ENCODE assay signal across 17 cellular contexts in the genomic region with DNA sequence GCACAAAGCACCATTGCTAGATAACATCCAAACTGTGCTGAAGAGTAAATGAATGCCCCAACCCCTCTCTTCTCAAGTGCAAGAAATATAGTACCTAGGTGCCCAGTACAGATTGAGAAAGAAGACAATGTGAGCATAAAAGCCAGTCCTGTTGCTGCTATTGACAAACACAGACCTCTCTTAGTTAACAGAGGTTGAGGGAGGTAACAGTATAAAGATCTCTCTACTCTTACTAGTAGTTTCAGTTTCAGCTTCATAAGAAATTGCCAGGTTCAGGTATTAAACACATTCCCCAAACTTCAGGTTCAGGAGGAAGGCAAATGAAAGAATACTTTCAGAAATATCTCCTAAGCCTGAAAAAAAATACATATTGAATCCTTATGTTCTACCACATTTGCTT. TPM values are rescaled to one million over a fixed set of nuclear protein-coding genes. Genes with fewer than 3 reads are reported as not detected.
DNase-seq lines count a peak whose midpoint lies in the region; ATAC-seq and TF ChIP-seq lines count a peak whose summit lies in the region.
"Had no signal": no experiment of that assay in that cellular context is flagged by ENCODE, and none has a peak within 500 bp of the region (broad histone marks: within the 10 kb centered on the region; RNA-seq: fewer than 3 reads in every experiment).

No MANE protein-coding gene starts in this region.

- H3K27ac ChIP-seq in esophagus squamous epithelium = no peak overlapping the region
- H3K27ac ChIP-seq: C4-2B, gastroesophageal sphincter, pancreas, stomach had no signal

- no peak for TF ChIP-seq POLR2A in esophagus squamous epithelium (IDR thresholded peaks at IDR 0.05)

- intact Hi-C loops in esophagus squamous epithelium (cut with DNase I) = no loop called here

- TF ChIP-seq CTCF in esophagus squamous epithelium (IDR thresholded peaks at IDR 0.05) = no peak

- H3K4me1 ChIP-seq in esophagus squamous epithelium = no peaks in the 10 kb centered on the region
- H3K4me1 ChIP-seq: gastroesophageal sphincter, stomach had no signal

- no peaks in the 10 kb centered on the region for H3K27me3 ChIP-seq in esophagus squamous epithelium
- H3K27me3 ChIP-seq: gastroesophageal sphincter, pancreas, stomach had no signal

- H3K4me3 ChIP-seq in esophagus squamous epithelium = no peak overlapping the region
- H3K4me3 ChIP-seq: gastroesophageal sphincter, pancreas, smooth muscle cell, stomach had no signal

- H3K36me3 ChIP-seq in esophagus squamous epithelium = peaks cover 0 to 3% (median 0%) of the 10 kb centered on the region in 3 donors
- H3K36me3 ChIP-seq: pancreas, stomach had no signal

- DNase-seq in DMS53 treated with DMSO at 0.1 percent for 48 hours (lab: John Stamatoyannopoulos, UW; ENCODE audit: unreplicated experiment) (no peak), SIG-M5 (lab: John Stamatoyannopoulos, UW) (no peak), esophagus squamous epithelium (lab: John Stamatoyannopoulos, UW) (no peak)
- no peak for DNase-seq in stimulated activated CD4-positive, alpha-beta T cell treated with anti-CD3 and anti-CD28 coated beads, Interleukin-15, amount 100 ng/mL, for 24 hours
- DNase-seq: DND-41, mesendoderm, NCI-H1105, pancreas, stomach had no signal

- ATAC-seq in GM18870 (IDR thresholded peaks at IDR 0.05; ENCODE audit: unreplicated experiment) (peak; percentile 75), GM21367 (IDR thresholded peaks at IDR 0.05; ENCODE audit: unreplicated experiment) (peak; percentile 79), HG02798 (IDR thresholded peaks at IDR 0.05; ENCODE audit: poor library complexity, unreplicated experiment) (peak; percentile 74), HG03442 (IDR thresholded peaks at IDR 0.05; ENCODE audit: unreplicated experiment) (peak; percentile 63)
- ATAC-seq: gastroesophageal sphincter, pancreas, SK-N-SH treated with all-trans-retinoic acid at 6 μM for 48 hours had no signal

- H3K9me3 ChIP-seq in esophagus squamous epithelium = no peaks in the 10 kb centered on the region
- H3K9me3 ChIP-seq: gastroesophageal sphincter, pancreas, stomach had no signal

RNA-seq across cellular contexts. Expression of a gene that starts 31.4 kb away (rescaled TPM):
- total RNA-seq in esophagus squamous epithelium = 1 to 10 TPM; 2.2 to 6.5 (median 3.8) TPM
